19 cellular contexts compared by ENCODE assay signal in genomic region chrX:128800138-128800537, GRCh38.
DNase-seq lines count a peak whose midpoint lies in the region; ATAC-seq and TF ChIP-seq lines count a peak whose summit lies in the region.
"Had no signal": no experiment of that assay in that cellular context is flagged by ENCODE, and none has a peak within 500 bp of the region (broad histone marks: within the 10 kb centered on the region; RNA-seq: fewer than 3 reads in every experiment).

No MANE protein-coding gene starts in this region.

- H3F3A ChIP-seq in GM23338 (replicated peaks; ENCODE audit: low read depth) = no peaks in the 10 kb centered on the region

- H3K4me2 ChIP-seq in GM23338 (no peak overlapping the region), OCI-LY3 (ENCODE audit: low read length) (no peak overlapping the region), hepatocyte (no peak overlapping the region)

- H3K36me3 ChIP-seq in GM23338 (ENCODE audit: insufficient read depth) (no peaks in the 10 kb centered on the region), OCI-LY3 (replicated peaks; ENCODE audit: low read depth, low read length) (no peaks in the 10 kb centered on the region), hepatocyte (replicated peaks; ENCODE audit: insufficient read depth, low read depth) (no peaks in the 10 kb centered on the region)

- DNase-seq in DMS 273 (lab: John Stamatoyannopoulos, UW; ENCODE audit: unreplicated experiment) (peak; percentile 46), DMS 273 treated with DMSO at 0.1 percent for 48 hours (lab: John Stamatoyannopoulos, UW) (no peak), GM23338 (ENCODE audit: low spot score) (peak; percentile 52), hepatocyte (ENCODE audit: low spot score) (no peak), hepatic stellate cell (ENCODE audit: low spot score) (no peak), COLO668 (lab: John Stamatoyannopoulos, UW; ENCODE audit: unreplicated experiment) (no peak)
- DNase-seq in stimulated activated naive CD4-positive, alpha-beta T cell (lab: John Stamatoyannopoulos, UW) = no peak
- DNase-seq: 8988T; activated CD4-positive, alpha-beta T cell treated with anti-CD3 and anti-CD28 coated beads, Interleukin-2, amount 10 ng/mL, durations not matched to agents 7 days and 5 days; activated naive CD8-positive, alpha-beta T cell treated with anti-CD3 and anti-CD28 coated beads, Interleukin-2, amount 50 U/mL, for 24 hours; activated T-cell treated with anti-CD3 and anti-CD28 coated beads, Interleukin-2, amount 50 U/mL, for 48 hours; caudate nucleus; CD8-positive, alpha-beta T cell; NCI-H2227 treated with DMSO at 0.1 percent for 48 hours; stimulated activated naive CD8-positive, alpha-beta T cell treated with anti-CD3 and anti-CD28 coated beads, Interleukin-15, Interleukin-2, amounts not matched to agents 100 U/mL and 50 U/mL, for 24 hours; T1000 had no signal

- TF ChIP-seq CTCF in GM23338 (conservative IDR thresholded peaks at IDR 0.05; ENCODE audit: low read depth in 2 of 2) = peak; percentile 63
- peak; percentile 55 for TF ChIP-seq CTCF in OCI-LY3 (IDR thresholded peaks at IDR 0.05; ENCODE audit: low read depth, low read length)
- peak; percentile 21 for TF ChIP-seq CTCF in hepatocyte (IDR thresholded peaks at IDR 0.05; ENCODE audit: poor library complexity)

- H3K9me3 Mint-ChIP-seq in GM23338 = peaks cover 12% of the 10 kb centered on the region; the same call in 2 of the 3 replicates
- H3K9me3 Mint-ChIP-seq: activated CD4-positive, alpha-beta T cell treated with anti-CD3 and anti-CD28 coated beads, Interleukin-2, amount 10 ng/mL, durations not matched to agents 7 days and 5 days; activated naive CD8-positive, alpha-beta T cell treated with anti-CD3 and anti-CD28 coated beads, Interleukin-2, amount 50 U/mL, for 24 hours; CD8-positive, alpha-beta T cell had no signal

- H3K4me3 ChIP-seq in GM23338 (no peak overlapping the region), OCI-LY3 (ENCODE audit: low read length) (no peak overlapping the region), hepatocyte (no peak overlapping the region)

- peak; percentile 34; the same call in 1 of the 3 replicates for ATAC-seq in GM23338
- ATAC-seq: activated naive CD8-positive, alpha-beta T cell treated with anti-CD3 and anti-CD28 coated beads, Interleukin-2, amount 50 U/mL, for 24 hours; CD8-positive, alpha-beta T cell; HCT116; stimulated activated naive CD8-positive, alpha-beta T cell treated with anti-CD3 and anti-CD28 coated beads, Interleukin-15, Interleukin-2, amounts not matched to agents 100 U/mL and 50 U/mL, for 24 hours had no signal

- no peaks in the 10 kb centered on the region for H3K9me3 ChIP-seq in OCI-LY3 (ENCODE audit: insufficient read depth, low read length)
- H3K9me3 ChIP-seq in hepatocyte (ENCODE audit: low read depth) = no peaks in the 10 kb centered on the region

- H3K27me3 Mint-ChIP-seq in GM23338 (ENCODE audit: insufficient read depth, low read depth, poor library complexity) = no peaks in the 10 kb centered on the region
- H3K27me3 Mint-ChIP-seq: activated CD4-positive, alpha-beta T cell treated with anti-CD3 and anti-CD28 coated beads, Interleukin-2, amount 10 ng/mL, durations not matched to agents 7 days and 5 days; activated naive CD8-positive, alpha-beta T cell treated with anti-CD3 and anti-CD28 coated beads, Interleukin-2, amount 50 U/mL, for 24 hours had no signal

- no peaks in the 10 kb centered on the region; the same call in 2 of the 3 replicates for H3K4me1 Mint-ChIP-seq in GM23338
- H3K4me1 Mint-ChIP-seq: activated CD4-positive, alpha-beta T cell treated with anti-CD3 and anti-CD28 coated beads, Interleukin-2, amount 10 ng/mL, durations not matched to agents 7 days and 5 days; activated naive CD8-positive, alpha-beta T cell treated with anti-CD3 and anti-CD28 coated beads, Interleukin-2, amount 50 U/mL, for 24 hours; mesothelial cell of epicardium had no signal

- H2AFZ ChIP-seq in GM23338 = no peak overlapping the region
- no peak overlapping the region for H2AFZ ChIP-seq in OCI-LY3 (ENCODE audit: low read depth, low read length)
- H2AFZ ChIP-seq in hepatocyte = no peak overlapping the region

- no peaks in the 10 kb centered on the region for H3K9me2 ChIP-seq in GM23338 (ENCODE audit: insufficient read depth)
- H3K9me2 ChIP-seq in hepatocyte (replicated peaks; ENCODE audit: insufficient read depth) = no peaks in the 10 kb centered on the region

- H3K36me3 Mint-ChIP-seq in GM23338 (ENCODE audit: low read depth) = peaks cover 3% of the 10 kb centered on the region; the same call in 2 of the 3 replicates
- H3K36me3 Mint-ChIP-seq: CD8-positive, alpha-beta T cell; mesothelial cell of epicardium had no signal

- H3K27ac ChIP-seq in GM23338 (ENCODE audit: low read depth) (no peak overlapping the region), OCI-LY3 (ENCODE audit: low read length) (no peak overlapping the region), hepatocyte (no peak overlapping the region)

- H3K9ac ChIP-seq in OCI-LY3 (ENCODE audit: low read length) = no peak overlapping the region

- H3K79me2 ChIP-seq in GM23338 (replicated peaks; ENCODE audit: insufficient read depth) (no peaks in the 10 kb centered on the region), OCI-LY3 (ENCODE audit: low read length) (no peaks in the 10 kb centered on the region), hepatocyte (no peaks in the 10 kb centered on the region)

- H3K4me1 ChIP-seq in GM23338 (ENCODE audit: insufficient read depth) = no peaks in the 10 kb centered on the region
- H3K4me1 ChIP-seq in OCI-LY3 (ENCODE audit: low read length) = no peaks in the 10 kb centered on the region
- no peaks in the 10 kb centered on the region for H3K4me1 ChIP-seq in hepatocyte (ENCODE audit: insufficient read depth)

- no peaks in the 10 kb centered on the region for H3K27me3 ChIP-seq in GM23338 (ENCODE audit: insufficient read depth)
- no peaks in the 10 kb centered on the region for H3K27me3 ChIP-seq in OCI-LY3 (ENCODE audit: low read depth, low read length)
- no peaks in the 10 kb centered on the region for H3K27me3 ChIP-seq in hepatocyte

- no peak overlapping the region for H3K4me3 Mint-ChIP-seq in GM23338
- H3K4me3 Mint-ChIP-seq: activated CD4-positive, alpha-beta T cell treated with anti-CD3 and anti-CD28 coated beads, Interleukin-2, amount 10 ng/mL, durations not matched to agents 7 days and 5 days; activated naive CD8-positive, alpha-beta T cell treated with anti-CD3 and anti-CD28 coated beads, Interleukin-2, amount 50 U/mL, for 24 hours; CD8-positive, alpha-beta T cell; mesothelial cell of epicardium had no signal

- no peak overlapping the region for H3K27ac Mint-ChIP-seq in GM23338
- H3K27ac Mint-ChIP-seq: activated CD4-positive, alpha-beta T cell treated with anti-CD3 and anti-CD28 coated beads, Interleukin-2, amount 10 ng/mL, durations not matched to agents 7 days and 5 days; activated naive CD8-positive, alpha-beta T cell treated with anti-CD3 and anti-CD28 coated beads, Interleukin-2, amount 50 U/mL, for 24 hours; CD8-positive, alpha-beta T cell; mesothelial cell of epicardium had no signal

- WGBS in hepatocyte (ENCODE audit: low lambda C conversion rate, missing lambda C conversion rate) = 57% methylated on average over 2 of the region's 2 CpGs

- H4K20me1 ChIP-seq in GM23338 (replicated peaks; ENCODE audit: insufficient read depth) (no peaks in the 10 kb centered on the region), OCI-LY3 (ENCODE audit: insufficient read depth, low read length) (no peaks in the 10 kb centered on the region), hepatocyte (ENCODE audit: insufficient read depth, poor library complexity, severe bottlenecking) (no peaks in the 10 kb centered on the region)

TF ChIP-seq in GM23338, 12 proteins besides CTCF, POLR2A, EP300 and RAD21 (continues in another document):
- TF ChIP-seq ZNF114 (CRISPR knock-in tag; IDR thresholded peaks at IDR 0.05) = no peak

Comparison
In these comparisons a context has a peak if more than half of its experiments do, and no peak if none do; other contexts are left out.
1. DNase-seq: peak in DMS 273 (single experiment) and GM23338 (single experiment); none in DMS 273 treated with DMSO at 0.1 percent for 48 hours (single experiment), hepatocyte (single experiment), stimulated activated naive CD4-positive, alpha-beta T cell (0 of 6), hepatic stellate cell (single experiment) and COLO668 (single experiment).
2. Peak in every context shown above with its lines, with median percentiles within 50 percentile points of each other: CTCF ChIP-seq.